ENCODE assay signal across 19 cellular contexts in genomic region chr12:50636505-50636904, GRCh38.
A peak's percentile ranks its signal among the peaks of the same experiment; 100 is the strongest.
DNase-seq lines count a peak whose midpoint lies in the region; ATAC-seq and TF ChIP-seq lines count a peak whose summit lies in the region.
"Had no signal": no experiment of that assay in that cellular context is flagged by ENCODE, and none has a peak within 500 bp of the region (broad histone marks: within the 10 kb centered on the region; RNA-seq: fewer than 3 reads in every experiment).

No MANE protein-coding gene starts in this region.

- H3K4me3 Mint-ChIP-seq in CD4-positive, alpha-beta T cell = no peak overlapping the region
- H3K4me3 Mint-ChIP-seq in brain (no peak overlapping the region), memory B cell (no peak overlapping the region)
- H3K4me3 Mint-ChIP-seq: activated CD8-positive, alpha-beta memory T cell treated with anti-CD3 and anti-CD28 coated beads, Interleukin-2, amount 10 ng/mL, durations not matched to agents 7 days and 5 days; mesothelial cell of epicardium had no signal

- POLR2A ChIA-PET in CD4-positive, alpha-beta T cell (lab: Charles Lee) = interaction anchor here (1.5 kb wide), 1 partner anchor 132 kb away, joined by 3 read pairs; the partner anchor contains the start of gene DIP2B

- H3K79me2 ChIP-seq in Karpas-422 (ENCODE audit: low read length) (peaks cover 70% of the 10 kb centered on the region), GM23248 (ENCODE audit: insufficient read depth) (peaks cover 60% of the 10 kb centered on the region)

- H3K4me1 ChIP-seq in Karpas-422 (ENCODE audit: low read length) (peaks cover 87% of the 10 kb centered on the region), aorta (ENCODE audit: control insufficient read depth in 1 of 2, insufficient read depth in 2 of 2, low read length in 2 of 2) (no peaks in the 10 kb centered on the region), GM23248 (ENCODE audit: insufficient read depth) (peaks cover 23% of the 10 kb centered on the region)

- H3K36me3 ChIP-seq in Karpas-422 (ENCODE audit: insufficient read depth, low read length) (no peaks in the 10 kb centered on the region), aorta (ENCODE audit: control insufficient read depth in 1 of 2, insufficient read depth in 2 of 2, low read length in 1 of 2) (peaks cover 0 to under 1% of the 10 kb centered on the region in 2 donors), GM23248 (ENCODE audit: low read depth) (0 out of 2 replicates have a peak, but pooled peaks cover 2% of the 10 kb centered on the region)

- peaks cover 25% of the 10 kb centered on the region for H3F3A ChIP-seq in GM23248 (ENCODE audit: insufficient read depth)

- DNase-seq in CD4-positive, alpha-beta T cell = no peak
- DNase-seq in Karpas-422 = no peak
- DNase-seq in memory B cell (ENCODE audit: low spot score in 2 of 2) = no peak
- DNase-seq in aorta = no peak
- no peak for DNase-seq in GM23248
- DNase-seq: activated CD4-positive, alpha-beta T cell treated with anti-CD3 and anti-CD28 coated beads for 1 hour; activated CD8-positive, alpha-beta memory T cell treated with anti-CD3 and anti-CD28 coated beads, Interleukin-2, amount 10 ng/mL, durations not matched to agents 7 days and 5 days; activated gamma-delta T cell treated with Interleukin-2 at 50 U/mL for 16 hours; heart left ventricle; NCI-H1105 treated with DMSO at 0.1 percent for 48 hours; NCI-H2171 treated with DMSO at 0.1 percent for 48 hours; NK-92 treated with Interleukin-12 subunit alpha and Interleukin-12 subunit beta, amount 100 ng/mL, for 24 hours; nucleus accumbens; Right ventricle myocardium superior had no signal

- H3K27me3 Mint-ChIP-seq in CD4-positive, alpha-beta T cell = no peaks in the 10 kb centered on the region
- H3K27me3 Mint-ChIP-seq in brain (no peaks in the 10 kb centered on the region), memory B cell (no peaks in the 10 kb centered on the region)
- H3K27me3 Mint-ChIP-seq: activated CD8-positive, alpha-beta memory T cell treated with anti-CD3 and anti-CD28 coated beads, Interleukin-2, amount 10 ng/mL, durations not matched to agents 7 days and 5 days had no signal

- H4K20me1 ChIP-seq in Karpas-422 (ENCODE audit: insufficient read depth, low read depth, low read length) (no peaks in the 10 kb centered on the region), GM23248 (ENCODE audit: insufficient read depth) (no peaks in the 10 kb centered on the region)

- 78 to 79% methylated on average over 3 of the region's 3 CpGs for WGBS in aorta, 2 donors
- WGBS in GM23248 (ENCODE audit: low coverage in 1 of 2, low lambda C conversion rate in 2 of 2, missing lambda C conversion rate in 2 of 2), 2 experiments = 97 to 100% methylated on average over 3 of the region's 3 CpGs

- H3K4me3 ChIP-seq in Karpas-422 (ENCODE audit: low read length) (no peak overlapping the region), aorta (ENCODE audit: low read length in 2 of 2) (no peak overlapping the region), GM23248 (no peak overlapping the region)
- H3K4me3 ChIP-seq: BLaER1 treated with 17β-estradiol and CSF1 and Interleukin-3, amounts not matched to agents 10 nM and 100 nM; heart left ventricle had no signal

- H3K27ac ChIP-seq in CD4-positive, alpha-beta T cell (ENCODE audit: low read depth, low read length) = no peak overlapping the region
- H3K27ac ChIP-seq in Karpas-422 (ENCODE audit: low read length) (peak overlapping the region; percentile 63), aorta (ENCODE audit: low read depth in 1 of 2, low read length in 2 of 2) (no peak overlapping the region), GM23248 (no peak overlapping the region)
- H3K27ac ChIP-seq: heart left ventricle had no signal

- H3K27me3 ChIP-seq in CD4-positive, alpha-beta T cell (ENCODE audit: control insufficient read depth, insufficient read depth, low read length) = no peaks in the 10 kb centered on the region
- H3K27me3 ChIP-seq in Karpas-422 (ENCODE audit: low read length) = no peaks in the 10 kb centered on the region
- no peaks in the 10 kb centered on the region for H3K27me3 ChIP-seq in aorta (ENCODE audit: control insufficient read depth in 1 of 2, insufficient read depth in 2 of 2, low read length in 1 of 2)
- H3K27me3 ChIP-seq in GM23248 (replicated peaks; ENCODE audit: insufficient read depth) = no peaks in the 10 kb centered on the region
- H3K27me3 ChIP-seq: BLaER1 treated with 17β-estradiol and CSF1 and Interleukin-3, amounts not matched to agents 10 nM and 100 nM; heart left ventricle had no signal

- H2AFZ ChIP-seq in Karpas-422 (ENCODE audit: low read length) = no peak overlapping the region
- no peak overlapping the region for H2AFZ ChIP-seq in GM23248

- ATAC-seq in CD4-positive, alpha-beta T cell (ENCODE audit: poor library complexity) = no peak
- ATAC-seq in memory B cell (ENCODE audit: low read depth) (no peak), aorta (ENCODE audit: low FRiP score) (no peak), GM21717 (IDR thresholded peaks at IDR 0.05; ENCODE audit: unreplicated experiment) (no peak), GM21367 (IDR thresholded peaks at IDR 0.05; ENCODE audit: unreplicated experiment) (no peak)
- ATAC-seq: activated CD8-positive, alpha-beta memory T cell treated with anti-CD3 and anti-CD28 coated beads, Interleukin-2, amount 10 ng/mL, durations not matched to agents 7 days and 5 days had no signal

- TF ChIP-seq CTCF in CD4-positive, alpha-beta T cell (IDR thresholded peaks at IDR 0.05) = no peak
- no peak for TF ChIP-seq CTCF in brain (conservative IDR thresholded peaks at IDR 0.05)

- intact Hi-C loops in CD4-positive, alpha-beta T cell (cut with DNase I, micrococcal nuclease) = loop anchor here (5.0 to 10.0 kb wide), 2 partner anchors 39 to 422 kb away; no protein-coding TSS in a partner anchor
- intact Hi-C loops in aorta (cut with DNase I) = loop anchor here in 1 of 2 donors (2.0 kb wide), 1 partner anchor 134 kb away; no protein-coding TSS in a partner anchor

- CTCF ChIA-PET in CD4-positive, alpha-beta T cell (lab: Charles Lee) = interaction anchor here (1.3 to 2.1 kb wide), 2 partner anchors 39 to 132 kb away, joined by 3 to 14 read pairs; partner anchors contain the start of gene DIP2B

- peak overlapping the region; percentile 34 for H3K27ac Mint-ChIP-seq in CD4-positive, alpha-beta T cell
- H3K27ac Mint-ChIP-seq in brain = peak overlapping the region in 3 of 5 experiments; percentile 60 to 87 (median 84)
- peak overlapping the region; percentile 78 for H3K27ac Mint-ChIP-seq in memory B cell
- H3K27ac Mint-ChIP-seq: activated CD8-positive, alpha-beta memory T cell treated with anti-CD3 and anti-CD28 coated beads, Interleukin-2, amount 10 ng/mL, durations not matched to agents 7 days and 5 days; mesothelial cell of epicardium had no signal

- in situ Hi-C loops in GM23248 (cut with MboI) = loop anchor here (10.0 kb wide), 1 partner anchor 132 kb away; the partner anchor contains the start of gene DIP2B

- H3K9me3 ChIP-seq in CD4-positive, alpha-beta T cell (ENCODE audit: control insufficient read depth, low read length) = no peaks in the 10 kb centered on the region
- H3K9me3 ChIP-seq in Karpas-422 (ENCODE audit: low read length) = no peaks in the 10 kb centered on the region
- H3K9me3 ChIP-seq in aorta (ENCODE audit: control insufficient read depth, low read length) = no peaks in the 10 kb centered on the region
- no peaks in the 10 kb centered on the region for H3K9me3 ChIP-seq in GM23248 (ENCODE audit: low read depth)
- H3K9me3 ChIP-seq: BLaER1 treated with 17β-estradiol and CSF1 and Interleukin-3, amounts not matched to agents 10 nM and 100 nM; heart left ventricle had no signal

- H3K9me2 ChIP-seq in Karpas-422 (replicated peaks; ENCODE audit: insufficient read depth, low read length) (no peaks in the 10 kb centered on the region), GM23248 (ENCODE audit: insufficient read depth) (no peaks in the 10 kb centered on the region)

- no peak overlapping the region for H3K9ac ChIP-seq in Karpas-422 (ENCODE audit: low read length)
- H3K9ac ChIP-seq in GM23248 = no peak overlapping the region

- H3K4me2 ChIP-seq in Karpas-422 (ENCODE audit: low read depth, low read length, poor library complexity, severe bottlenecking) (no peak overlapping the region), GM23248 (ENCODE audit: unreplicated experiment) (no peak overlapping the region)

- no peaks in the 10 kb centered on the region for H3K9me3 Mint-ChIP-seq in CD4-positive, alpha-beta T cell
- H3K9me3 Mint-ChIP-seq in brain (no peaks in the 10 kb centered on the region), memory B cell (no peaks in the 10 kb centered on the region)
- H3K9me3 Mint-ChIP-seq: mesothelial cell of epicardium had no signal

- peaks cover 21% of the 10 kb centered on the region for H3K36me3 Mint-ChIP-seq in CD4-positive, alpha-beta T cell (ENCODE audit: low read depth)
- H3K36me3 Mint-ChIP-seq in brain (peaks cover 27% of the 10 kb centered on the region), memory B cell (peaks cover 11% of the 10 kb centered on the region)

- peaks cover 37% of the 10 kb centered on the region for H3K4me1 Mint-ChIP-seq in CD4-positive, alpha-beta T cell (ENCODE audit: low read depth)
- H3K4me1 Mint-ChIP-seq in brain = peaks cover 57% of the 10 kb centered on the region
- peaks cover 18% of the 10 kb centered on the region for H3K4me1 Mint-ChIP-seq in memory B cell

Comparison
In these comparisons a context has a peak if more than half of its experiments do, and no peak if none do; other contexts are left out.
1. H3K27ac Mint-ChIP-seq: peak in every context shown above with its lines; median percentile 84 in brain; 78 in memory B cell; 34 in CD4-positive, alpha-beta T cell.